Comparison of ENCODE assay signal across 8 cellular contexts in genomic region chr2:27771202-27771547, GRCh38.
DNase-seq lines count a peak whose midpoint lies in the region; ATAC-seq and TF ChIP-seq lines count a peak whose summit lies in the region.

No MANE protein-coding gene starts in this region.

- peak overlapping the region; percentile 99 for H3K27ac Mint-ChIP-seq in memory B cell

- peak; percentile 15 for ATAC-seq in GM18873 (IDR thresholded peaks at IDR 0.05; ENCODE audit: low FRiP score, unreplicated experiment)
- ATAC-seq in HG03064 (IDR thresholded peaks at IDR 0.05; ENCODE audit: low read depth, unreplicated experiment): peak; percentile 13
- peak; percentile 41 for ATAC-seq in memory B cell (ENCODE audit: low read depth)
- ATAC-seq in GM18519 (IDR thresholded peaks at IDR 0.05; ENCODE audit: low FRiP score, unreplicated experiment): no peak

- peaks cover 9% of the 10 kb centered on the region for H3K36me3 Mint-ChIP-seq in memory B cell

- H3K4me3 ChIP-seq in astrocyte of the cerebellum (ENCODE audit: low read depth, low read length): peak overlapping the region; percentile 74

- H3K27me3 Mint-ChIP-seq in memory B cell: no peaks in the 10 kb centered on the region

- in situ Hi-C loops in astrocyte of the cerebellum (cut with HindIII; ENCODE audit: low sequenced_read_pairs): no loop called here

- peaks cover 24% of the 10 kb centered on the region for H3K4me1 Mint-ChIP-seq in memory B cell

- DNase-seq in astrocyte of the cerebellum (ENCODE audit: low read depth) (no peak), memory B cell (ENCODE audit: low spot score in 2 of 2) (no peak), iPS-NIHi11 (ENCODE audit: low spot score) (no peak), SKM-1 treated with dmso at 0.1 percent for 144 hours (lab: John Stamatoyannopoulos, UW; ENCODE audit: unreplicated experiment) (no peak), germinal center (ENCODE audit: low spot score) (no peak)

- H3K4me3 Mint-ChIP-seq in memory B cell: peak overlapping the region; percentile 98

- peaks cover 2% of the 10 kb centered on the region for H3K9me3 Mint-ChIP-seq in memory B cell

- no peak for TF ChIP-seq CTCF in astrocyte of the cerebellum (IDR thresholded peaks at IDR 0.05; ENCODE audit: low read depth, low read length, missing control alignments)
